Comparison of ENCODE assay signal across 16 cellular contexts in the genomic region with DNA sequence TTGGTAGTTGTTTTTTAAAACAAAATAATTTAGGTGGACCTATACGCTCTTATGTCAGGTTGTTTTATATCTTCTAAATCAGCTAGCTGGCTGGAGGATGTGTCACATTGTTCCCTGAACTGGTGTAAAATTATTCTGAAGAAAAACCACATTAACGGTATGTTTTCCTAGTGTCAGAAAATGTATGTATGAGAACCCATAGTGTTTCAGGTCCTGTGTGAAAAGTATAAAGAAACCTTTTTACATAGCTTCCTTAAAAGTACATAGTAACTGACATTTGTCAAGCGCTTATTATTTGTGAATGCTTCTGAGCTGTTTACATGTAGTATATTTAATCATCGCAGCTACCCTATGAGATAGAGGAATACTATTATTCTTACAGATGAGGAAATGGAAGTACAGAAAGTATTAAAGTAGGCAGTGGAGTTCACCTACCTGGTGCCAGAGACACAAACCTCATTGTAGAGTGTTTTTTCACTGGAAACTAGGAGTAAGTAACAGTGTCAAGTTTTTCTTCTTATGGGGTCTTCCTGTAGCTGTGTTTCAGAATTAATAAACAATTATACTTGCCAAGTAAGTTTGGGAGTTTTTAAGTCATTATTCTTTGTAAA. TPM values are rescaled to one million over a fixed set of nuclear protein-coding genes. Genes with fewer than 3 reads are reported as not detected.
DNase-seq lines count a peak whose midpoint lies in the region; ATAC-seq and TF ChIP-seq lines count a peak whose summit lies in the region.
"Had no signal": no experiment of that assay in that cellular context is flagged by ENCODE, and none has a peak within 500 bp of the region (broad histone marks: within the 10 kb centered on the region; RNA-seq: fewer than 3 reads in every experiment).

No MANE protein-coding gene starts in this region.

- peak; percentile 72 for ATAC-seq in activated T-helper 17 cell treated with anti-CD3 and anti-CD28 coated beads, Interleukin-2, amount 50 U/mL, for 72 hours (replicated peaks)
- ATAC-seq in natural killer cell, result peak in 2 of 3 donors; percentile 34 to 52
- ATAC-seq in heart right ventricle, result no peak

- peak overlapping the region; percentile 92 for H3K27ac Mint-ChIP-seq in activated T-helper 17 cell treated with anti-CD3 and anti-CD28 coated beads, Interleukin-2, amount 50 U/mL, for 72 hours
- H3K27ac Mint-ChIP-seq in natural killer cell, result peak overlapping the region; percentile 86 to 87

- no peak overlapping the region for H2AFZ ChIP-seq in Loucy (ENCODE audit: low read length)

- H3K4me3 ChIP-seq in Loucy (ENCODE audit: low read length, poor library complexity, severe bottlenecking) (peak overlapping the region; percentile 12), heart right ventricle (no peak overlapping the region)
- H3K4me3 ChIP-seq: skin epidermis, upper lobe of right lung had no signal

- H3K27me3 Mint-ChIP-seq in activated T-helper 17 cell treated with anti-CD3 and anti-CD28 coated beads, Interleukin-2, amount 50 U/mL, for 72 hours, result no peaks in the 10 kb centered on the region
- H3K27me3 Mint-ChIP-seq in natural killer cell (ENCODE audit: low read depth in 2 of 2), result no peaks in the 10 kb centered on the region

- TF ChIP-seq CTCF in Loucy (conservative IDR thresholded peaks at IDR 0.05; ENCODE audit: low read length) (no peak), natural killer cell (IDR thresholded peaks at IDR 0.05) (no peak), heart right ventricle (IDR thresholded peaks at IDR 0.05) (no peak), GM20000 (IDR thresholded peaks at IDR 0.05; ENCODE audit: extremely low read depth, missing control alignments) (no peak)

- peaks cover 89% of the 10 kb centered on the region for H4K20me1 ChIP-seq in Loucy (ENCODE audit: insufficient read depth, low read length, poor library complexity, severe bottlenecking)

- H3K27me3 ChIP-seq in Loucy (ENCODE audit: insufficient read depth, low read length, poor library complexity, severe bottlenecking) (no peaks in the 10 kb centered on the region), heart right ventricle (no peaks in the 10 kb centered on the region)
- H3K27me3 ChIP-seq: upper lobe of right lung had no signal

- H3K9ac ChIP-seq in Loucy (ENCODE audit: low read depth, low read length, poor library complexity, severe bottlenecking), result peak overlapping the region; percentile 14
- H3K9ac ChIP-seq: SK-N-SH had no signal

- peaks cover 99% of the 10 kb centered on the region for H3K79me2 ChIP-seq in Loucy (ENCODE audit: insufficient read depth, low read length)

- H3K9me2 ChIP-seq in Loucy (replicated peaks; ENCODE audit: low read depth, low read length), result no peaks in the 10 kb centered on the region
- H3K9me2 ChIP-seq: SK-N-SH had no signal

- H3K36me3 ChIP-seq in Loucy (ENCODE audit: insufficient read depth, low read length) (no peaks in the 10 kb centered on the region), heart right ventricle (no peaks in the 10 kb centered on the region)
- H3K36me3 ChIP-seq: upper lobe of right lung had no signal

- H3K4me1 ChIP-seq in Loucy (ENCODE audit: insufficient read depth, low read length, poor library complexity, severe bottlenecking), result peaks cover 64% of the 10 kb centered on the region
- peaks cover 8 to 97% (median 74%) of the 10 kb centered on the region in 9 donors for H3K4me1 ChIP-seq in heart right ventricle

- intact Hi-C loops in natural killer cell (cut with micrococcal nuclease), result no loop called here
- intact Hi-C loops in heart right ventricle (cut with DNase I), result no loop called here

- H3K4me1 Mint-ChIP-seq in activated T-helper 17 cell treated with anti-CD3 and anti-CD28 coated beads, Interleukin-2, amount 50 U/mL, for 72 hours, result peaks cover 69% of the 10 kb centered on the region
- H3K4me1 Mint-ChIP-seq in natural killer cell, result peaks cover 78 to 82% of the 10 kb centered on the region in 2 donors

- DNase-seq in DMS153 (lab: John Stamatoyannopoulos, UW) (peak; percentile 10), DMS153 treated with DMSO at 0.1 percent for 48 hours (lab: John Stamatoyannopoulos, UW; ENCODE audit: unreplicated experiment) (no peak), natural killer cell (no peak), heart right ventricle (no peak), kidney tubule cell (ENCODE audit: low spot score) (no peak), GM20000 (ENCODE audit: low spot score) (no peak)
- DNase-seq: activated CD4-positive, alpha-beta T cell treated with anti-CD3 and anti-CD28 coated beads, Interleukin-2, amount 50 U/mL, for 48 hours; aorta; effector CD4-positive, alpha-beta T cell; kidney glomerular epithelial cell; NCI-H187 treated with DMSO at 0.1 percent for 48 hours; SK-N-SH; upper lobe of right lung had no signal

- H3K4me3 Mint-ChIP-seq in activated T-helper 17 cell treated with anti-CD3 and anti-CD28 coated beads, Interleukin-2, amount 50 U/mL, for 72 hours, result peak overlapping the region; percentile 75
- peak overlapping the region; percentile 37 for H3K4me3 Mint-ChIP-seq in natural killer cell

- no peaks in the 10 kb centered on the region for H3K9me3 ChIP-seq in Loucy (ENCODE audit: insufficient read depth, low read depth, low read length)
- H3K9me3 ChIP-seq in heart right ventricle, result no peaks in the 10 kb centered on the region
- H3K9me3 ChIP-seq: SK-N-SH, upper lobe of right lung had no signal

- 94 to 96% methylated on average over 4 of the region's 4 CpGs for WGBS in heart right ventricle, 2 donors

- H3K36me3 Mint-ChIP-seq in activated T-helper 17 cell treated with anti-CD3 and anti-CD28 coated beads, Interleukin-2, amount 50 U/mL, for 72 hours (ENCODE audit: low read depth), result peaks cover 6% of the 10 kb centered on the region
- no peaks in the 10 kb centered on the region for H3K36me3 Mint-ChIP-seq in natural killer cell

- H3K4me2 ChIP-seq in Loucy (ENCODE audit: low read depth, low read length, poor library complexity, severe bottlenecking), result peak overlapping the region; percentile 24
- H3K4me2 ChIP-seq: SK-N-SH had no signal

- no peaks in the 10 kb centered on the region for H3K9me3 Mint-ChIP-seq in activated T-helper 17 cell treated with anti-CD3 and anti-CD28 coated beads, Interleukin-2, amount 50 U/mL, for 72 hours
- no peaks in the 10 kb centered on the region for H3K9me3 Mint-ChIP-seq in natural killer cell

- peak overlapping the region in 2 of 10 donors; percentile 57 to 75 for H3K27ac ChIP-seq in heart right ventricle

- no peaks in the 10 kb centered on the region for H3F3A ChIP-seq in Loucy (ENCODE audit: low read depth)

RNA-seq across cellular contexts. Expression of a gene that starts 10.4 kb away (rescaled TPM):
- total RNA-seq in activated T-helper 17 cell treated with anti-CD3 and anti-CD28 coated beads, Interleukin-2, amount 50 U/mL, for 72 hours, result 10 to 100 TPM; 30.2 to 40.8 TPM
- total RNA-seq in natural killer cell (10 to 100 TPM; 36.7 to 49.7 (median 45.3) TPM), heart right ventricle (10 to 100 TPM; 28.8 to 39.9 (median 33.2) TPM)
- 10 to 100 TPM; 21.1 to 26.5 TPM for polyA plus RNA-seq in heart right ventricle

RNA-seq across cellular contexts. Expression of a gene that starts 12.3 kb away (rescaled TPM):
- total RNA-seq in activated T-helper 17 cell treated with anti-CD3 and anti-CD28 coated beads, Interleukin-2, amount 50 U/mL, for 72 hours, result 100 to 1,000 TPM in 1 of 2 donors, 10 to 100 TPM in 1; 87.1 to 151 TPM
- total RNA-seq in natural killer cell (10 to 100 TPM; 87.7 to 96.1 (median 91.5) TPM), heart right ventricle (100 to 1,000 TPM in 7 of 10 donors, 10 to 100 TPM in 3; 90.6 to 126 (median 106) TPM)
- polyA plus RNA-seq in heart right ventricle, result 10 to 100 TPM; 42.2 to 47.7 TPM

Comparison
In these comparisons a context has a peak if more than half of its experiments do, and no peak if none do; other contexts are left out.
1. ATAC-seq: peak in activated T-helper 17 cell treated with anti-CD3 and anti-CD28 coated beads, Interleukin-2, amount 50 U/mL, for 72 hours (single experiment) and natural killer cell (2 of 3); none in heart right ventricle (0 of 8).